ENCODE assay signal across 1 cellular context in genomic region chr6:137707038-137707589, GRCh38.
TF ChIP-seq lines count a peak whose summit lies in the region.

No MANE protein-coding gene starts in this region.

TF ChIP-seq in HepG2, 621 proteins besides CTCF, POLR2A, EP300 and RAD21 (continued from another document and continues in another):
- 0 out of 2 replicates have a peak, but pooled peaks have one; percentile 12 for TF ChIP-seq JUN (CRISPR knock-in tag; IDR thresholded peaks at IDR 0.05)
- TF ChIP-seq MAFG (CRISPR knock-in tag; IDR thresholded peaks at IDR 0.05), result no peak
- no peak for TF ChIP-seq ZNF674 (CRISPR knock-in tag; IDR thresholded peaks at IDR 0.05; ENCODE audit: low read depth)
- TF ChIP-seq ETS1 (CRISPR knock-in tag; IDR thresholded peaks at IDR 0.05), result no peak
- TF ChIP-seq ZUFSP (CRISPR knock-in tag; IDR thresholded peaks at IDR 0.05; ENCODE audit: borderline replicate concordance), result no peak
- no peak for TF ChIP-seq KDM5A (IDR thresholded peaks at IDR 0.05; ENCODE audit: borderline replicate concordance, low read length)
- TF ChIP-seq TP53 (CRISPR knock-in tag; conservative IDR thresholded peaks at IDR 0.05), result no peak
- TF ChIP-seq, protein P1, sequence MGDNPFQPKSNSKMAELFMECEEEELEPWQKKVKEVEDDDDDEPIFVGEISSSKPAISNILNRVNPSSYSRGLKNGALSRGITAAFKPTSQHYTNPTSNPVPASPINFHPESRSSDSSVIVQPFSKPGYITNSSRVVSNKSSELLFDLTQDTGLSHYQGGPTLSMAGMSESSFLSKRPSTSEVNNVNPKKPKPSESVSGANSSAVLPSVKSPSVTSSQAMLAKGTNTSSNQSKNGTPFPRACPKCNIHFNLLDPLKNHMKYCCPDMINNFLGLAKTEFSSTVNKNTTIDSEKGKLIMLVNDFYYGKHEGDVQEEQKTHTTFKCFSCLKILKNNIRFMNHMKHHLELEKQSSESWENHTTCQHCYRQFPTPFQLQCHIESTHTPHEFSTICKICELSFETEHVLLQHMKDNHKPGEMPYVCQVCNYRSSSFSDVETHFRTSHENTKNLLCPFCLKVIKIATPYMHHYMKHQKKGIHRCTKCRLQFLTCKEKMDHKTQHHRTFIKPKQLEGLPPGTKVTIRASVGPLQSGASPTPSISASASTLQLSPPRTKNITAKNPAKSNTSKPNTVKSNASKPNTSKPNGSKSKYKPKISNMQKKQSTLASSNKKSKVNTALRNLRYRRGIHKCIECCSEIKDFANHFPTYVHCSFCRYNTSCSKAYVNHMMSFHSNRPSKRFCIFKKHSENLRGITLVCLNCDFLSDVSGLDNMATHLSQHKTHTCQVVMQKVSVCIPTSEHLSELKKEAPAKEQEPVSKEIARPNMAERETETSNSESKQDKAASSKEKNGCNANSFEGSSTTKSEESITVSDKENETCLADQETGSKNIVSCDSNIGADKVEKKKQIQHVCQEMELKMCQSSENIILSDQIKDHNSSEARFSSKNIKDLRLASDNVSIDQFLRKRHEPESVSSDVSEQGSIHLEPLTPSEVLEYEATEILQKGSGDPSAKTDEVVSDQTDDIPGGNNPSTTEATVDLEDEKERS (CRISPR knock-in tag; IDR thresholded peaks at IDR 0.05), result peak; percentile 68; the same call in 1 of the 2 replicates
- TF ChIP-seq SRSF1 (optimal IDR thresholded peaks at IDR 0.05; ENCODE audit: low read depth, low read length), result no peak
- TF ChIP-seq ZFP36L1 (CRISPR knock-in tag; IDR thresholded peaks at IDR 0.05), result no peak
- no peak for TF ChIP-seq FOXA3 (CRISPR knock-in tag; IDR thresholded peaks at IDR 0.05)
- TF ChIP-seq JUND (CRISPR knock-in tag; IDR thresholded peaks at IDR 0.05), result no peak; the same call in 1 of the 2 replicates
- no peak for TF ChIP-seq ZC3H4 (CRISPR knock-in tag; IDR thresholded peaks at IDR 0.05; ENCODE audit: borderline replicate concordance)
- no peak for TF ChIP-seq SIX1 (CRISPR knock-in tag; IDR thresholded peaks at IDR 0.05; ENCODE audit: borderline replicate concordance)
- no peak for TF ChIP-seq NFE2L2 (IDR thresholded peaks at IDR 0.05; ENCODE audit: low read length)
- no peak for TF ChIP-seq ZNF101 (CRISPR knock-in tag; IDR thresholded peaks at IDR 0.05; ENCODE audit: borderline replicate concordance, low read depth)
- TF ChIP-seq SIN3A (IDR thresholded peaks at IDR 0.05; ENCODE audit: borderline replicate concordance, low read depth, low read length), result no peak
- TF ChIP-seq, protein P2, sequence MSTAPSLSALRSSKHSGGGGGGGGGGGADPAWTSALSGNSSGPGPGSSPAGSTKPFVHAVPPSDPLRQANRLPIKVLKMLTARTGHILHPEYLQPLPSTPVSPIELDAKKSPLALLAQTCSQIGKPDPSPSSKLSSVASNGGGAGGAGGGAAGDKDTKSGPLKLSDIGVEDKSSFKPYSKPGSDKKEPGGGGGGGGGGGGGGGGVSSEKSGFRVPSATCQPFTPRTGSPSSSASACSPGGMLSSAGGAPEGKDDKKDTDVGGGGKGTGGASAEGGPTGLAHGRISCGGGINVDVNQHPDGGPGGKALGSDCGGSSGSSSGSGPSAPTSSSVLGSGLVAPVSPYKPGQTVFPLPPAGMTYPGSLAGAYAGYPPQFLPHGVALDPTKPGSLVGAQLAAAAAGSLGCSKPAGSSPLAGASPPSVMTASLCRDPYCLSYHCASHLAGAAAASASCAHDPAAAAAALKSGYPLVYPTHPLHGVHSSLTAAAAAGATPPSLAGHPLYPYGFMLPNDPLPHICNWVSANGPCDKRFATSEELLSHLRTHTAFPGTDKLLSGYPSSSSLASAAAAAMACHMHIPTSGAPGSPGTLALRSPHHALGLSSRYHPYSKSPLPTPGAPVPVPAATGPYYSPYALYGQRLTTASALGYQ (CRISPR knock-in tag; IDR thresholded peaks at IDR 0.05), result no peak
- TF ChIP-seq KMT2B (CRISPR knock-in tag; IDR thresholded peaks at IDR 0.05), result no peak
- no peak for TF ChIP-seq ZNF784 (CRISPR knock-in tag; IDR thresholded peaks at IDR 0.05; ENCODE audit: borderline replicate concordance)
- no peak for TF ChIP-seq GTF3A (CRISPR knock-in tag; conservative IDR thresholded peaks at IDR 0.05)
- TF ChIP-seq ZNF264 (CRISPR knock-in tag; IDR thresholded peaks at IDR 0.05), result no peak
- no peak for TF ChIP-seq ZNF205 (CRISPR knock-in tag; IDR thresholded peaks at IDR 0.05)
- TF ChIP-seq ZNF354B (CRISPR knock-in tag; IDR thresholded peaks at IDR 0.05), result no peak
- 0 out of 2 replicates have a peak, but pooled peaks have one; percentile 24 for TF ChIP-seq TOE1 (CRISPR knock-in tag; IDR thresholded peaks at IDR 0.05)
- 0 out of 2 replicates have a peak, but pooled peaks have one; percentile 23 for TF ChIP-seq HIC2 (CRISPR knock-in tag; IDR thresholded peaks at IDR 0.05; ENCODE audit: low read depth)
- no peak for TF ChIP-seq PHF21A (CRISPR knock-in tag; IDR thresholded peaks at IDR 0.05)
- no peak for TF ChIP-seq CREB1 (IDR thresholded peaks at IDR 0.05)
- TF ChIP-seq CREB1 (CRISPR knock-in tag; IDR thresholded peaks at IDR 0.05), result no peak
- TF ChIP-seq ZFYVE20 (CRISPR knock-in tag; IDR thresholded peaks at IDR 0.05; ENCODE audit: borderline replicate concordance, low read depth), result no peak
- no peak for TF ChIP-seq EED (CRISPR knock-in tag; IDR thresholded peaks at IDR 0.05)
- peak; percentile 99 for TF ChIP-seq CHD4 (IDR thresholded peaks at IDR 0.05; ENCODE audit: borderline replicate concordance, low read length)
- TF ChIP-seq, protein P3, sequence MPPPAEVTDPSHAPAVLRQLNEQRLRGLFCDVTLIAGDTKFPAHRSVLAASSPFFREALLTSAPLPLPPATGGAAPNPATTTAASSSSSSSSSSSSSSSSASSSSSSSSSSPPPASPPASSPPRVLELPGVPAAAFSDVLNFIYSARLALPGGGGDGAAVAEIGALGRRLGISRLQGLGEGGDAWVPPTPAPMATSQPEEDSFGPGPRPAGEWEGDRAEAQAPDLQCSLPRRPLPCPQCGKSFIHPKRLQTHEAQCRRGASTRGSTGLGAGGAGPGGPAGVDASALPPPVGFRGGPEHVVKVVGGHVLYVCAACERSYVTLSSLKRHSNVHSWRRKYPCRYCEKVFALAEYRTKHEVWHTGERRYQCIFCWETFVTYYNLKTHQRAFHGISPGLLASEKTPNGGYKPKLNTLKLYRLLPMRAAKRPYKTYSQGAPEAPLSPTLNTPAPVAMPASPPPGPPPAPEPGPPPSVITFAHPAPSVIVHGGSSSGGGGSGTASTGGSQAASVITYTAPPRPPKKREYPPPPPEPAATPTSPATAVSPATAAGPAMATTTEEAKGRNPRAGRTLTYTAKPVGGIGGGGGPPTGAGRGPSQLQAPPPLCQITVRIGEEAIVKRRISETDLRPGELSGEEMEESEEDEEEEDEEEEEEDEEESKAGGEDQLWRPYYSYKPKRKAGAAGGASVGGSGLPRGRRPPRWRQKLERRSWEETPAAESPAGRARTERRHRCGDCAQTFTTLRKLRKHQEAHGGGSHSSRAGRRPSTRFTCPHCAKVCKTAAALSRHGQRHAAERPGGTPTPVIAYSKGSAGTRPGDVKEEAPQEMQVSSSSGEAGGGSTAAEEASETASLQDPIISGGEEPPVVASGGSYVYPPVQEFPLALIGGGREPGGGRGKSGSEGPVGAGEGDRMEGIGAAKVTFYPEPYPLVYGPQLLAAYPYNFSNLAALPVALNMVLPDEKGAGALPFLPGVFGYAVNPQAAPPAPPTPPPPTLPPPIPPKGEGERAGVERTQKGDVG (CRISPR knock-in tag; IDR thresholded peaks at IDR 0.05; ENCODE audit: borderline replicate concordance), result no peak
- TF ChIP-seq SMYD3 (CRISPR knock-in tag; IDR thresholded peaks at IDR 0.05), result no peak
- TF ChIP-seq, protein P4, sequence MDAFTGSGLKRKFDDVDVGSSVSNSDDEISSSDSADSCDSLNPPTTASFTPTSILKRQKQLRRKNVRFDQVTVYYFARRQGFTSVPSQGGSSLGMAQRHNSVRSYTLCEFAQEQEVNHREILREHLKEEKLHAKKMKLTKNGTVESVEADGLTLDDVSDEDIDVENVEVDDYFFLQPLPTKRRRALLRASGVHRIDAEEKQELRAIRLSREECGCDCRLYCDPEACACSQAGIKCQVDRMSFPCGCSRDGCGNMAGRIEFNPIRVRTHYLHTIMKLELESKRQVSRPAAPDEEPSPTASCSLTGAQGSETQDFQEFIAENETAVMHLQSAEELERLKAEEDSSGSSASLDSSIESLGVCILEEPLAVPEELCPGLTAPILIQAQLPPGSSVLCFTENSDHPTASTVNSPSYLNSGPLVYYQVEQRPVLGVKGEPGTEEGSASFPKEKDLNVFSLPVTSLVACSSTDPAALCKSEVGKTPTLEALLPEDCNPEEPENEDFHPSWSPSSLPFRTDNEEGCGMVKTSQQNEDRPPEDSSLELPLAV (CRISPR knock-in tag; conservative IDR thresholded peaks at IDR 0.05; ENCODE audit: low read depth), result no peak
- TF ChIP-seq RXRA (CRISPR knock-in tag; IDR thresholded peaks at IDR 0.05), result no peak
- TF ChIP-seq, protein P5, sequence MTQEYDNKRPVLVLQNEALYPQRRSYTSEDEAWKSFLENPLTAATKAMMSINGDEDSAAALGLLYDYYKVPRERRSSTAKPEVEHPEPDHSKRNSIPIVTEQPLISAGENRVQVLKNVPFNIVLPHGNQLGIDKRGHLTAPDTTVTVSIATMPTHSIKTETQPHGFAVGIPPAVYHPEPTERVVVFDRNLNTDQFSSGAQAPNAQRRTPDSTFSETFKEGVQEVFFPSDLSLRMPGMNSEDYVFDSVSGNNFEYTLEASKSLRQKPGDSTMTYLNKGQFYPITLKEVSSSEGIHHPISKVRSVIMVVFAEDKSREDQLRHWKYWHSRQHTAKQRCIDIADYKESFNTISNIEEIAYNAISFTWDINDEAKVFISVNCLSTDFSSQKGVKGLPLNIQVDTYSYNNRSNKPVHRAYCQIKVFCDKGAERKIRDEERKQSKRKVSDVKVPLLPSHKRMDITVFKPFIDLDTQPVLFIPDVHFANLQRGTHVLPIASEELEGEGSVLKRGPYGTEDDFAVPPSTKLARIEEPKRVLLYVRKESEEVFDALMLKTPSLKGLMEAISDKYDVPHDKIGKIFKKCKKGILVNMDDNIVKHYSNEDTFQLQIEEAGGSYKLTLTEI (CRISPR knock-in tag; conservative IDR thresholded peaks at IDR 0.05), result no peak
- TF ChIP-seq BRF2 (CRISPR knock-in tag; IDR thresholded peaks at IDR 0.05), result no peak
- no peak for TF ChIP-seq SP4 (CRISPR knock-in tag; IDR thresholded peaks at IDR 0.05)
- no peak for TF ChIP-seq ATAD3A (CRISPR knock-in tag; IDR thresholded peaks at IDR 0.05)
- no peak for TF ChIP-seq ZNF160 (CRISPR knock-in tag; IDR thresholded peaks at IDR 0.05)
- no peak for TF ChIP-seq ZBTB39 (CRISPR knock-in tag; IDR thresholded peaks at IDR 0.05)
